14 cellular contexts compared by ENCODE assay signal in genomic region chr12:131766382-131767107, GRCh38. TPM values are rescaled to one million over a fixed set of nuclear protein-coding genes. Genes with fewer than 3 reads are reported as not detected.
DNase-seq lines count a peak whose midpoint lies in the region; ATAC-seq, FAIRE-seq and TF ChIP-seq lines count a peak whose summit lies in the region.
"Had no signal": no experiment of that assay in that cellular context is flagged by ENCODE, and none has a peak within 500 bp of the region (broad histone marks: within the 10 kb centered on the region; RNA-seq: fewer than 3 reads in every experiment).

No MANE protein-coding gene starts in this region.

- FAIRE-seq in GM12891 (lab: Jason Lieb, UNC): peak; percentile 74
- FAIRE-seq: H1 had no signal

- H3K27me3 Mint-ChIP-seq in naive B cell: no peaks in the 10 kb centered on the region

- H3K36me3 Mint-ChIP-seq in naive B cell: peaks cover 7 to 12% of the 10 kb centered on the region in 2 donors

- no peak overlapping the region for H3K4me3 ChIP-seq in HEK293 (ENCODE audit: low read depth, low read length)
- H3K4me3 ChIP-seq: SJSA1 had no signal

- H3K9me3 ChIP-seq in HEK293 (ENCODE audit: control insufficient read depth, insufficient read depth, low read depth, low read length): no peaks in the 10 kb centered on the region
- H3K9me3 ChIP-seq: SJSA1 had no signal

- peaks cover 27 to 52% (median 31%) of the 10 kb centered on the region in 3 donors for H3K4me1 Mint-ChIP-seq in naive B cell

- peaks cover 28 to 87% of the 10 kb centered on the region in 2 experiments for H3K36me3 ChIP-seq in HEK293 (ENCODE audit: control insufficient read depth in 2 of 2, insufficient read depth in 1 of 2, low read length in 2 of 2)

- POLR2A ChIA-PET in HEK293 (lab: Yijun Ruan, JAX): no interaction called here

- ATAC-seq in naive B cell (ENCODE audit: low read depth in 2 of 2): peak; percentile 86 to 94
- no peak for ATAC-seq in GM21723 (IDR thresholded peaks at IDR 0.05; ENCODE audit: unreplicated experiment)
- no peak for ATAC-seq in GM21381 (IDR thresholded peaks at IDR 0.05; ENCODE audit: unreplicated experiment)

- no peak for DNase-seq in GM12891 (ENCODE audit: insufficient read length, low spot score)
- DNase-seq in naive B cell: peak; percentile 44
- DNase-seq in activated naive CD4-positive, alpha-beta T cell treated with Interleukin-2 at 50 U/mL for 16 hours: no peak
- DNase-seq in NCI-H510A (lab: John Stamatoyannopoulos, UW): no peak
- DNase-seq: NCI-H1417, NCI-H2029, NCI-H510A treated with DMSO at 0.1 percent for 48 hours had no signal

- no peak for TF ChIP-seq POLR2A in GM12891 (IDR thresholded peaks at IDR 0.05; ENCODE audit: low read depth, low read length)

- H3K27ac ChIP-seq in HEK293 (ENCODE audit: extremely low read depth, low read depth, low read length): no peak overlapping the region
- H3K27ac ChIP-seq in cingulate gyrus (ENCODE audit: low read depth, low read length): peak overlapping the region; percentile 69
- H3K27ac ChIP-seq: RWPE1, SJSA1 had no signal

- H3K4me3 Mint-ChIP-seq in naive B cell: peak overlapping the region; percentile 25 to 88 (median 77)

- no peaks in the 10 kb centered on the region for H3K9me3 Mint-ChIP-seq in naive B cell

- H3K27ac Mint-ChIP-seq in naive B cell: peak overlapping the region; percentile 87 to 94 (median 90)

- no peak for TF ChIP-seq CTCF in HEK293 (tag by site-specific recombination; IDR thresholded peaks at IDR 0.05)

- CTCF ChIA-PET in HEK293 (lab: Yijun Ruan, JAX): interaction anchor here (2.6 kb wide), 1 partner anchor 12 kb away, joined by 16 read pairs; no protein-coding TSS in a partner anchor

- no peaks in the 10 kb centered on the region for H3K4me1 ChIP-seq in HEK293 (ENCODE audit: control insufficient read depth, insufficient read depth, low read length)
- H3K4me1 ChIP-seq: SJSA1 had no signal

TF ChIP-seq in GM12891, 5 proteins besides CTCF, POLR2A, EP300 and RAD21:
- TF ChIP-seq SPI1 (IDR thresholded peaks at IDR 0.05; ENCODE audit: low read depth, low read length) (no peak), PAX5 (IDR thresholded peaks at IDR 0.05; ENCODE audit: insufficient read depth, low read length, severe bottlenecking) (peak; percentile 50), TAF1 (IDR thresholded peaks at IDR 0.05; ENCODE audit: low read depth, low read length) (no peak)

TF ChIP-seq in HEK293, 187 proteins besides CTCF, POLR2A, EP300 and RAD21:
- TF ChIP-seq ZSCAN30 (tag by site-specific recombination; IDR thresholded peaks at IDR 0.05): peak; percentile 98
- TF ChIP-seq TRIM28 (IDR thresholded peaks at IDR 0.05; ENCODE audit: borderline replicate concordance, low read length): no peak

RNA-seq across cellular contexts. Expression of gene SFSWAP, which starts 55.7 kb away (rescaled TPM):
- polyA plus RNA-seq in GM12891 (2012; ENCODE audit: low read depth, missing spikeins): 21.1 TPM
- 10 to 100 TPM in 5 of 6 donors, 1 to 10 TPM in 1; 10.0 to 33.5 (median 19.0) TPM for polyA plus RNA-seq in naive B cell (ENCODE audit: low read depth in 6 of 6)

Comparison
In these comparisons a context has a peak if more than half of its experiments do, and no peak if none do; other contexts are left out.
1. ATAC-seq: peak in naive B cell (2 of 2); none in GM21723 (single experiment) and GM21381 (single experiment).